Comparison of ENCODE assay signal across 17 cellular contexts in genomic region chr6:15837205-15837604, GRCh38.
DNase-seq lines count a peak whose midpoint lies in the region; ATAC-seq, FAIRE-seq and TF ChIP-seq lines count a peak whose summit lies in the region.
"Had no signal": no experiment of that assay in that cellular context is flagged by ENCODE, and none has a peak within 500 bp of the region (broad histone marks: within the 10 kb centered on the region; RNA-seq: fewer than 3 reads in every experiment).

No MANE protein-coding gene starts in this region.

- no peaks in the 10 kb centered on the region for H4K20me1 ChIP-seq in K562 (replicated peaks; ENCODE audit: control insufficient read depth, insufficient read depth, low read length)

- no TSS peak for BruUV-seq in K562 (replicated peaks; lab: Mats Ljungman, UMichigan)

- peaks cover 8% of the 10 kb centered on the region for H3K27me3 Mint-ChIP-seq in activated T-cell treated with anti-CD3 and anti-CD28 coated beads, Interleukin-2, amount 50 U/mL, for 72 hours (ENCODE audit: low read depth)
- H3K27me3 Mint-ChIP-seq in activated T-helper 2 cell treated with anti-CD3 and anti-CD28 coated beads, Interferon-gamma antibody, Interleukin-2, Interleukin-4, amounts not matched to agents 10 μg/mL and 5 μg/mL and 100 μg/mL, durations not matched to agents 14 hours and 24 hours and 36 hours (ENCODE audit: low read depth): no peaks in the 10 kb centered on the region

- intact Hi-C loops in activated T-helper 2 cell treated with anti-CD3 and anti-CD28 coated beads, Interferon-gamma antibody, Interleukin-2, Interleukin-4, amounts not matched to agents 10 μg/mL and 5 μg/mL and 100 μg/mL, durations not matched to agents 14 hours and 24 hours and 36 hours (cut with micrococcal nuclease): loop anchor here (2.0 kb wide), 1 partner anchor 60 kb away; no protein-coding TSS in a partner anchor
- intact Hi-C loops in K562 (cut with micrococcal nuclease): no loop called here

- TF ChIP-seq CTCF in K562 (IDR thresholded peaks at IDR 0.05 in 2 of 3, conservative IDR thresholded peaks at IDR 0.05 in 1 of 3; ENCODE audit: insufficient read depth in 2 of 3, low read depth in 1 of 3, low read length in 3 of 3): no peak

- no peaks in the 10 kb centered on the region for H3K36me3 Mint-ChIP-seq in activated T-cell treated with anti-CD3 and anti-CD28 coated beads, Interleukin-2, amount 50 U/mL, for 72 hours (ENCODE audit: insufficient read depth in 2 of 2)
- no peaks in the 10 kb centered on the region for H3K36me3 Mint-ChIP-seq in activated T-helper 2 cell treated with anti-CD3 and anti-CD28 coated beads, Interferon-gamma antibody, Interleukin-2, Interleukin-4, amounts not matched to agents 10 μg/mL and 5 μg/mL and 100 μg/mL, durations not matched to agents 14 hours and 24 hours and 36 hours (ENCODE audit: low read depth)
- H3K36me3 Mint-ChIP-seq: CD4-positive, alpha-beta memory T cell had no signal

- H3K4me1 Mint-ChIP-seq in activated T-cell treated with anti-CD3 and anti-CD28 coated beads, Interleukin-2, amount 50 U/mL, for 72 hours (ENCODE audit: low read depth): peaks cover 12% of the 10 kb centered on the region
- H3K4me1 Mint-ChIP-seq in activated T-helper 2 cell treated with anti-CD3 and anti-CD28 coated beads, Interferon-gamma antibody, Interleukin-2, Interleukin-4, amounts not matched to agents 10 μg/mL and 5 μg/mL and 100 μg/mL, durations not matched to agents 14 hours and 24 hours and 36 hours (ENCODE audit: low read depth): peaks cover 17% of the 10 kb centered on the region
- H3K4me1 Mint-ChIP-seq: CD4-positive, alpha-beta memory T cell had no signal

- no peak overlapping the region for H3K27ac ChIP-seq in K562 (ENCODE audit: extremely low read depth, low read depth, low read length)
- H3K27ac ChIP-seq: GM23248 had no signal

- TF ChIP-seq RAD21 in K562 (CRISPR knock-in tag; conservative IDR thresholded peaks at IDR 0.05 in 1 of 2, IDR thresholded peaks at IDR 0.05 in 1 of 2): no peak

- in situ Hi-C loops in K562 (cut with MboI): no loop called here

- ATAC-seq in activated T-cell treated with anti-CD3 and anti-CD28 coated beads, Interleukin-2, amount 50 U/mL, for 72 hours (replicated peaks in 1 of 2): no peak
- ATAC-seq in K562: no peak
- no peak for ATAC-seq in HG03196 (IDR thresholded peaks at IDR 0.05; ENCODE audit: unreplicated experiment)
- ATAC-seq: HCT116 had no signal

- no peaks in the 10 kb centered on the region for H3K9me3 Mint-ChIP-seq in activated T-cell treated with anti-CD3 and anti-CD28 coated beads, Interleukin-2, amount 50 U/mL, for 72 hours
- H3K9me3 Mint-ChIP-seq in activated T-helper 2 cell treated with anti-CD3 and anti-CD28 coated beads, Interferon-gamma antibody, Interleukin-2, Interleukin-4, amounts not matched to agents 10 μg/mL and 5 μg/mL and 100 μg/mL, durations not matched to agents 14 hours and 24 hours and 36 hours: peaks cover 4% of the 10 kb centered on the region
- H3K9me3 Mint-ChIP-seq: CD4-positive, alpha-beta memory T cell; H9 had no signal

- peak overlapping the region in 1 of 2 donors; percentile 55 for H3K4me3 Mint-ChIP-seq in activated T-cell treated with anti-CD3 and anti-CD28 coated beads, Interleukin-2, amount 50 U/mL, for 72 hours
- no peak overlapping the region for H3K4me3 Mint-ChIP-seq in activated T-helper 2 cell treated with anti-CD3 and anti-CD28 coated beads, Interferon-gamma antibody, Interleukin-2, Interleukin-4, amounts not matched to agents 10 μg/mL and 5 μg/mL and 100 μg/mL, durations not matched to agents 14 hours and 24 hours and 36 hours (ENCODE audit: low read depth)
- H3K4me3 Mint-ChIP-seq: CD4-positive, alpha-beta memory T cell; H9 had no signal

- H3K9ac ChIP-seq in K562 (ENCODE audit: insufficient read depth in 1 of 2, low read depth in 2 of 2, low read length in 2 of 2): no peak overlapping the region
- H3K9ac ChIP-seq: GM23248 had no signal

- no peaks in the 10 kb centered on the region for H3K36me3 ChIP-seq in K562 (ENCODE audit: control insufficient read depth, insufficient read depth, low read length)

- no peaks in the 10 kb centered on the region for H3K9me3 ChIP-seq in K562 (replicated peaks; ENCODE audit: control insufficient read depth, insufficient read depth, low read depth, low read length)

- no peaks in the 10 kb centered on the region; a peak in 1 of 5 replicates for H3K4me1 ChIP-seq in K562 (replicated peaks in 1 of 2; ENCODE audit: control insufficient read depth in 2 of 2, insufficient read depth in 2 of 2, low read length in 2 of 2)

- TF ChIP-seq POLR2A in K562 (conservative IDR thresholded peaks at IDR 0.05): no peak

- FAIRE-seq in K562 (lab: Jason Lieb, UNC): no peak
- FAIRE-seq: GM19239, H1 had no signal

- no peaks in the 10 kb centered on the region for H3K79me2 ChIP-seq in K562 (ENCODE audit: control insufficient read depth, insufficient read depth, low read length)

- H3K4me3 ChIP-seq in K562: no peak overlapping the region
- H3K4me3 ChIP-seq: GM23248 had no signal

- no peak for DNase-seq in activated T-cell treated with anti-CD3 and anti-CD28 coated beads, Interleukin-2, amount 50 U/mL, for 72 hours
- DNase-seq in activated T-cell treated with anti-CD3 and anti-CD28 coated beads, Interleukin-2, amount 50 U/mL, for 1 hour: no peak
- DNase-seq in activated T-helper 2 cell treated with anti-CD3 and anti-CD28 coated beads, Interferon-gamma antibody, Interleukin-2, Interleukin-4, amounts not matched to agents 10 μg/mL and 5 μg/mL and 100 μg/mL, durations not matched to agents 14 hours and 24 hours and 36 hours (ENCODE audit: low spot score): no peak
- DNase-seq in K562 (ENCODE audit: extremely low read depth in 1 of 4, low spot score in 3 of 4): no peak
- DNase-seq in NCI-H446 treated with DMSO at 0.1 percent for 48 hours (lab: John Stamatoyannopoulos, UW): no peak
- DNase-seq: Calu3; CD4-positive, alpha-beta memory T cell; COR-L47; DMS53; DMS79 treated with DMSO at 0.1 percent for 48 hours; GF-D8; GM23248; H9 had no signal

- CTCF ChIA-PET in K562 (lab: Yijun Ruan, JAX; ENCODE audit: low intra/inter-chr PET ratio): no interaction called here

- TF ChIP-seq EP300 in K562 (IDR thresholded peaks at IDR 0.05; ENCODE audit: low read length): no peak

- no peak overlapping the region for H3K4me2 ChIP-seq in K562 (ENCODE audit: insufficient read depth, low read length)

- POLR2A ChIA-PET in K562 (lab: Yijun Ruan, JAX): interaction anchor here (1.1 to 1.5 kb wide), 2 partner anchors 14 kb away, joined by 5 read pairs; no protein-coding TSS in a partner anchor

- no peaks in the 10 kb centered on the region for H3K9me1 ChIP-seq in K562 (ENCODE audit: control insufficient read depth, insufficient read depth, low read length)

- peak overlapping the region; percentile 63 for H3K27ac Mint-ChIP-seq in activated T-cell treated with anti-CD3 and anti-CD28 coated beads, Interleukin-2, amount 50 U/mL, for 72 hours
- H3K27ac Mint-ChIP-seq in activated T-helper 2 cell treated with anti-CD3 and anti-CD28 coated beads, Interferon-gamma antibody, Interleukin-2, Interleukin-4, amounts not matched to agents 10 μg/mL and 5 μg/mL and 100 μg/mL, durations not matched to agents 14 hours and 24 hours and 36 hours: peak overlapping the region; percentile 48
- H3K27ac Mint-ChIP-seq: H9 had no signal

- H2AFZ ChIP-seq in K562 (ENCODE audit: low read depth, low read length): peak overlapping the region; percentile 66
- H2AFZ ChIP-seq: GM23248 had no signal

- no peaks in the 10 kb centered on the region for H3K27me3 ChIP-seq in K562 (ENCODE audit: control insufficient read depth in 2 of 2, insufficient read depth in 2 of 2, low read length in 2 of 2)

- 35% methylated on average over 6 of the region's 6 CpGs for WGBS in K562 (ENCODE audit: insufficient coverage, low coverage, missing lambda C conversion rate)

TF ChIP-seq in K562, 482 proteins besides CTCF, POLR2A, EP300 and RAD21:
- no peak for TF ChIP-seq FIP1L1 (IDR thresholded peaks at IDR 0.05; ENCODE audit: low read depth, low read length, poor library complexity, severe bottlenecking)
- TF ChIP-seq UBTF (IDR thresholded peaks at IDR 0.05; ENCODE audit: borderline replicate concordance in 1 of 2, low read depth in 2 of 2, low read length in 2 of 2): no peak
- TF ChIP-seq TCF7 (IDR thresholded peaks at IDR 0.05; ENCODE audit: borderline replicate concordance): no peak
- TF ChIP-seq ELK1 (CRISPR knock-in tag; IDR thresholded peaks at IDR 0.05): no peak
- TF ChIP-seq ZNF24 (IDR thresholded peaks at IDR 0.05): peak; percentile 97
